In the genomic region with DNA sequence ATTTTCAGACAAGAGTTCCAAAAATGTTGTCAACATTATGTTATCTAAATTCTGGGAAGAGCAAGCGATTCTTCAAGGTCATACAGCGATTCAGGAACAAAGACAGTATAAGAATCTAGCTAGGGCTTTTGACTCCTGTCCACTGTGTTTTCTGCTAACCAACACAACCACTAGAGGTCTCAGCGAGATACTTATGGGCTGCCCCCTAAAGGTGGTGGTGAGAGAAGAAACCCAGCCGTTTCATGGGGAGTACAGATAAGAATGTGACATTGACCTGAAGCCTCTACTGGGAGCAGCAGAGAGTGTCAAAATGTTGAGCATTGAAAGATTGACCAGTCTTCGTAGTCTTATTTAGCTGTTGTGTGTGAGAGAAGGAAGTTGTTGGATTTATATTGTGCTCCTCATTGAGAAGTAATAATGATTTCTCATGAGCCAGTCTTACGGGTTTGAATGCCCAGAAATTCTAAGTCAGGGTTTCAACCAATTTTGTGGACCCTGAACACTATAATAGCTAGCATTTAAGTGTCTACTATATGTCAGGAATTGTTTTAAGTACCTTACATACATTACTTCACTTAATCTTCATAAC, we compare ENCODE assay signal across 8 cellular contexts.
DNase-seq lines count a peak whose midpoint lies in the region; ATAC-seq and TF ChIP-seq lines count a peak whose summit lies in the region.

No MANE protein-coding gene starts in this region.

- no peaks in the 10 kb centered on the region for H3K36me3 ChIP-seq in prostate gland

- peak; percentile 100 for ATAC-seq in GM21381 (IDR thresholded peaks at IDR 0.05; ENCODE audit: unreplicated experiment)
- peak; percentile 93 for ATAC-seq in HG03575 (IDR thresholded peaks at IDR 0.05; ENCODE audit: extremely low read depth, insufficient number of reproducible peaks, low FRiP score, unreplicated experiment)

- no peaks in the 10 kb centered on the region for H3K4me1 ChIP-seq in prostate gland (replicated peaks)

- H3K4me3 ChIP-seq in foreskin fibroblast (ENCODE audit: low read depth in 1 of 2, low read length in 2 of 2) (no peak overlapping the region), prostate gland (no peak overlapping the region)

- 67% methylated on average over 6 of the region's 6 CpGs for WGBS in prostate gland

- no peak overlapping the region for H3K27ac ChIP-seq in prostate gland

- intact Hi-C loops in prostate gland (cut with DNase I) = no loop called here

- H3K9me3 ChIP-seq in prostate gland = no peaks in the 10 kb centered on the region

- no peak for TF ChIP-seq POLR2A in prostate gland (IDR thresholded peaks at IDR 0.05)

- TF ChIP-seq CTCF in foreskin fibroblast (IDR thresholded peaks at IDR 0.05; ENCODE audit: low read depth, low read length) = peak; percentile 94
- peak; percentile 32 to 71 (median 62) for TF ChIP-seq CTCF in prostate gland (IDR thresholded peaks at IDR 0.05)

- DNase-seq in Daoy (ENCODE audit: low read depth) (peak; percentile 51), NOMO-1 treated with DMSO at 0.1 percent for 48 hours (lab: John Stamatoyannopoulos, UW; ENCODE audit: unreplicated experiment) (peak; percentile 88), activated T-cell treated with anti-CD3 and anti-CD28 coated beads for 1 hour (ENCODE audit: low read depth) (peak; percentile 4), foreskin fibroblast (peak; percentile 49 to 76), prostate gland (ENCODE audit: low spot score) (peak; percentile 35), dedifferentiated amniotic fluid mesenchymal stem cell (ENCODE audit: extremely low spot score) (no peak)

- no peaks in the 10 kb centered on the region for H3K27me3 ChIP-seq in prostate gland (replicated peaks; ENCODE audit: insufficient read depth)
